In the genomic region with DNA sequence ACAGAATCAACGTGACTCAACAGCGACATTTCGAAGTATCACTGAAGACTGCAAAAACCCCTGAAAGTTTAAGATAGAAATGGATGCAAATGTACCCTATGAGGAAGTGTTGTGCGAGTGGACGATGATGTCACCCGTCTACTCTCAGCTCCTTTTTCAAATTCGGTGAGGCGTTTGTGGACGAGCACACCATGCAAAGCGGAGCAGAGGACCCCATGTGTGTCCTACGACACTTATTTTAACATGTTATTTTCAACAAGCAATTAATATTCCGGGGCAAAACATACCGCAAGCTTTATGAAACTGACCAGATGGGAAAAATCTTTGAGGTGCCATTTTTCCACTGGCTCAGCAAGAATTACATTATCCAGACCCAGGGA, we compare ENCODE assay signal across 9 cellular contexts. TPM values are rescaled to one million over a fixed set of nuclear protein-coding genes. Genes with fewer than 3 reads are reported as not detected.
DNase-seq lines count a peak whose midpoint lies in the region; ATAC-seq and TF ChIP-seq lines count a peak whose summit lies in the region.
"Had no signal": no experiment of that assay in that cellular context is flagged by ENCODE, and none has a peak within 500 bp of the region (broad histone marks: within the 10 kb centered on the region; RNA-seq: fewer than 3 reads in every experiment).

No MANE protein-coding gene starts in this region.

- peak overlapping the region; percentile 94 for H3K9ac ChIP-seq in fibroblast of lung (ENCODE audit: insufficient read depth, low read length)

- no peak overlapping the region for H2AFZ ChIP-seq in fibroblast of lung (ENCODE audit: low read length)

- no peaks in the 10 kb centered on the region for H4K20me1 ChIP-seq in fibroblast of lung (ENCODE audit: control insufficient read depth, extremely low read depth, insufficient read depth, low read length)

- ATAC-seq in GM21367 (IDR thresholded peaks at IDR 0.05; ENCODE audit: unreplicated experiment), result no peak
- no peak for ATAC-seq in GM18498 (IDR thresholded peaks at IDR 0.05; ENCODE audit: unreplicated experiment)

- H3K27me3 Mint-ChIP-seq in neural crest cell (ENCODE audit: low read depth), result peaks cover 10% of the 10 kb centered on the region
- H3K27me3 Mint-ChIP-seq in activated CD4-positive, alpha-beta T cell treated with anti-CD3 and anti-CD28 coated beads, Interleukin-2, amount 10 ng/mL, durations not matched to agents 7 days and 5 days, result peaks cover 36% of the 10 kb centered on the region

- CTCF ChIA-PET in activated CD4-positive, alpha-beta T cell treated with anti-CD3 and anti-CD28 coated beads, Interleukin-2, amount 10 ng/mL, durations not matched to agents 7 days and 5 days (lab: Charles Lee), result interaction anchor here (1.7 kb wide), 1 partner anchor 11 kb away, joined by 3 read pairs; no protein-coding TSS in a partner anchor

- H3K4me1 ChIP-seq in SJCRH30 (peaks cover 32% of the 10 kb centered on the region), fibroblast of lung (ENCODE audit: control insufficient read depth, extremely low read depth, insufficient read depth, low read length) (peaks cover 29% of the 10 kb centered on the region)

- no peaks in the 10 kb centered on the region for H3K9me3 ChIP-seq in SJCRH30 (replicated peaks)
- no peaks in the 10 kb centered on the region for H3K9me3 ChIP-seq in fibroblast of lung (ENCODE audit: control insufficient read depth, insufficient read depth, low read depth, low read length)

- H3K36me3 Mint-ChIP-seq in neural crest cell (ENCODE audit: low read depth), result peaks cover 19% of the 10 kb centered on the region
- no peaks in the 10 kb centered on the region for H3K36me3 Mint-ChIP-seq in activated CD4-positive, alpha-beta T cell treated with anti-CD3 and anti-CD28 coated beads, Interleukin-2, amount 10 ng/mL, durations not matched to agents 7 days and 5 days (ENCODE audit: low read depth)

- peak overlapping the region; percentile 99 for H3K4me3 Mint-ChIP-seq in neural crest cell
- H3K4me3 Mint-ChIP-seq in activated CD4-positive, alpha-beta T cell treated with anti-CD3 and anti-CD28 coated beads, Interleukin-2, amount 10 ng/mL, durations not matched to agents 7 days and 5 days, result no peak overlapping the region

- peaks cover 33% of the 10 kb centered on the region for H3K36me3 ChIP-seq in SJCRH30
- peaks cover 2% of the 10 kb centered on the region for H3K36me3 ChIP-seq in fibroblast of lung (ENCODE audit: control insufficient read depth, insufficient read depth, low read length)

- peak overlapping the region; percentile 93 for H3K27ac ChIP-seq in SJCRH30
- H3K27ac ChIP-seq in fibroblast of lung (ENCODE audit: insufficient read depth, low read length), result peak overlapping the region; percentile 92

- H3K4me2 ChIP-seq in fibroblast of lung (ENCODE audit: extremely low read depth, insufficient read depth, low read length), result peak overlapping the region; percentile 72

- DNase-seq in AG10803 (ENCODE audit: low read depth), result no peak
- no peak for DNase-seq in SJCRH30
- DNase-seq in fibroblast of lung (ENCODE audit: low read depth in 2 of 2), result peak; percentile 51 to 65
- DNase-seq in neural crest cell (ENCODE audit: low read depth, low spot score), result no peak
- DNase-seq in NCI-H187 (lab: John Stamatoyannopoulos, UW), result no peak
- DNase-seq in activated CD4-positive, alpha-beta T cell treated with anti-CD3 and anti-CD28 coated beads, Interleukin-2, amount 10 ng/mL, durations not matched to agents 7 days and 5 days, result no peak
- DNase-seq: activated T-cell treated with anti-CD3 and anti-CD28 coated beads, Interleukin-2, amount 50 U/mL, for 4 hours had no signal

- H3K27me3 ChIP-seq in SJCRH30 (no peaks in the 10 kb centered on the region), fibroblast of lung (ENCODE audit: control insufficient read depth, insufficient read depth, low read length) (no peaks in the 10 kb centered on the region)

- POLR2A ChIA-PET in activated CD4-positive, alpha-beta T cell treated with anti-CD3 and anti-CD28 coated beads, Interleukin-2, amount 10 ng/mL, durations not matched to agents 7 days and 5 days (lab: Charles Lee), result no interaction called here

- H3K4me1 Mint-ChIP-seq in neural crest cell, result peaks cover 44% of the 10 kb centered on the region
- peaks cover 8% of the 10 kb centered on the region for H3K4me1 Mint-ChIP-seq in activated CD4-positive, alpha-beta T cell treated with anti-CD3 and anti-CD28 coated beads, Interleukin-2, amount 10 ng/mL, durations not matched to agents 7 days and 5 days

- H3K79me2 ChIP-seq in fibroblast of lung (ENCODE audit: control insufficient read depth, insufficient read depth, low read length), result peaks cover 52% of the 10 kb centered on the region

- H3K4me3 ChIP-seq in AG10803 (ENCODE audit: low read length), result peak overlapping the region; percentile 70
- peak overlapping the region; percentile 96 for H3K4me3 ChIP-seq in SJCRH30
- peak overlapping the region; percentile 59 to 77 (median 70) for H3K4me3 ChIP-seq in fibroblast of lung (replicated peaks in 1 of 4; ENCODE audit: control extremely low read depth in 1 of 4, insufficient read depth in 1 of 4, low read depth in 3 of 4, low read length in 4 of 4)

- TF ChIP-seq CTCF in AG10803 (conservative IDR thresholded peaks at IDR 0.05; ENCODE audit: low read length), result no peak
- TF ChIP-seq CTCF in fibroblast of lung (conservative IDR thresholded peaks at IDR 0.05 in 1 of 2, IDR thresholded peaks at IDR 0.05 in 1 of 2; ENCODE audit: low read depth in 1 of 2, low read length in 2 of 2), result no peak
- no peak for TF ChIP-seq CTCF in neural crest cell (conservative IDR thresholded peaks at IDR 0.05)

- no peaks in the 10 kb centered on the region for H3K9me3 Mint-ChIP-seq in neural crest cell
- no peaks in the 10 kb centered on the region for H3K9me3 Mint-ChIP-seq in activated CD4-positive, alpha-beta T cell treated with anti-CD3 and anti-CD28 coated beads, Interleukin-2, amount 10 ng/mL, durations not matched to agents 7 days and 5 days
- H3K9me3 Mint-ChIP-seq: activated T-cell treated with anti-CD3 and anti-CD28 coated beads, Interleukin-2, amount 50 U/mL, for 4 hours had no signal

- peak overlapping the region; percentile 94 for H3K27ac Mint-ChIP-seq in neural crest cell (ENCODE audit: unreplicated experiment)
- no peak overlapping the region for H3K27ac Mint-ChIP-seq in activated CD4-positive, alpha-beta T cell treated with anti-CD3 and anti-CD28 coated beads, Interleukin-2, amount 10 ng/mL, durations not matched to agents 7 days and 5 days

RNA-seq across cellular contexts. Expression of a gene that starts 2.0 kb away (rescaled TPM):
- 312 and 322 TPM in 2 replicates for total RNA-seq in SJCRH30 (2014; rRNA removed; shearing (Covaris generic))
- total RNA-seq in fibroblast of lung, result 111 and 153 TPM in 2 replicates
- polyA plus RNA-seq in fibroblast of lung, result 160 and 298 TPM in 2 replicates
- 135 and 343 TPM in 2 replicates for polyA plus RNA-seq in fibroblast of lung (2012)
- polyA minus RNA-seq in fibroblast of lung (ENCODE audit: low replicate concordance), result 231 and 511 TPM in 2 replicates
- 217 and 218 TPM in 2 replicates for total RNA-seq in neural crest cell
- total RNA-seq in activated CD4-positive, alpha-beta T cell treated with anti-CD3 and anti-CD28 coated beads, Interleukin-2, amount 10 ng/mL, durations not matched to agents 7 days and 5 days, result under 1 TPM; 0.20 to 0.58 TPM

Comparison
In these comparisons a context has a peak if more than half of its experiments do, and no peak if none do; other contexts are left out.
1. DNase-seq: peak in fibroblast of lung (2 of 2); none in AG10803 (single experiment), SJCRH30 (0 of 2), neural crest cell (single experiment), NCI-H187 (0 of 2) and activated CD4-positive, alpha-beta T cell treated with anti-CD3 and anti-CD28 coated beads, Interleukin-2, amount 10 ng/mL, durations not matched to agents 7 days and 5 days (single experiment).
2. RNA of a gene that starts 2.0 kb away (total RNA-seq): 312 to 322 TPM in SJCRH30, 217 to 218 TPM in neural crest cell and 111 to 153 TPM in fibroblast of lung; 0.20 to 0.58 TPM in activated CD4-positive, alpha-beta T cell treated with anti-CD3 and anti-CD28 coated beads, Interleukin-2, amount 10 ng/mL, durations not matched to agents 7 days and 5 days; every median in the first group is over 10 times any median in the second.
3. Peak in every context shown above with its lines, with median percentiles within 50 percentile points of each other: H3K4me3 ChIP-seq.